8 cellular contexts compared by ENCODE assay signal in the genomic region with DNA sequence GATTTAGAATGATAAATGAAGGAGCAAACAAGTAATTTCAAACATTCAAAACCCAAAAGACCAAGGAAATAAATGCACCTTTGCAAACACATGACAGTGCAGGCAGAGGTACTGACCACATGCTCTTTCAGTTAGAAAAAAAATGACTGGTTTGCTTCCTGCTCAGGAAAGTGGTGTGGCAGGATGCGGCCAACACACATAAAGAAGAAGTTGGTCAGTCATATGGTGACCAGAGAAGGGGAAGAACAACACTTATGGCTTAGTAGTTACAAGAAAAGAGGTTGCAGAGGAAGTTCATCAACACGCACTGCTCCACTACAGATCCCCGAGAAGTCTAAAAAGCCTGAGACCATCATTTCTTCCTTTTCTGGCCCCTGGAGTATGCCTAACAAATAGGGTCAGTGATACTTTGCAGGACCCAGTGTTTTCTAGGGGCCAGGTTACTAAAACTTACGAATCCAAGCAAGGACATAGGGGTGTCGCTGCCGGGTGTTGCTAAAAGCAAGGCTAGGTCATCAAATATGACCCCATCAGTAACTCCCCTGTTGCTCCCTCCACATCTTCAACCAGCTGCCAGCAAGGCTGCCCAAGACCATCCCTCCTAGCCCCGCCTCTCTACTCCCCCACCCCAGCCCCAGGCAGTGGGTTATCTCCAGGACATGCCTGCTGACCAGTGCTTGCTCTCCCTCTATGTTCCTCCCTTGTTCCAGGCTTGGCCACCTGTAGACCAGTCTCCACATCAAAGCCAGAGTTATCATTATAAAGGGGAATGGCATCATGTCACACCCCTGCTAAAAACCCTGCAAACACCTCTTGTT. TPM values are rescaled to one million over a fixed set of nuclear protein-coding genes. Genes with fewer than 3 reads are reported as not detected.
DNase-seq lines count a peak whose midpoint lies in the region; ATAC-seq and TF ChIP-seq lines count a peak whose summit lies in the region.

No MANE protein-coding gene starts in this region.

- POLR2A ChIA-PET in HEK293T (lab: Yijun Ruan, JAX), result no interaction called here

- H3K36me3 Mint-ChIP-seq in effector memory CD8-positive, alpha-beta T cell (ENCODE audit: insufficient read depth), result peaks cover 3% of the 10 kb centered on the region

- no peaks in the 10 kb centered on the region for H3K9me2 ChIP-seq in GM23248 (ENCODE audit: insufficient read depth)

- H2AFZ ChIP-seq in GM23248 (no peak overlapping the region), osteoblast (ENCODE audit: low read length) (no peak overlapping the region)

- H3K9me3 Mint-ChIP-seq in effector memory CD8-positive, alpha-beta T cell, result no peaks in the 10 kb centered on the region

- peaks cover 19 to 30% of the 10 kb centered on the region in 2 donors for H3K4me1 Mint-ChIP-seq in effector memory CD8-positive, alpha-beta T cell (ENCODE audit: low read depth in 2 of 2)

- H3K27me3 ChIP-seq in GM23248 (replicated peaks; ENCODE audit: insufficient read depth) (no peaks in the 10 kb centered on the region), osteoblast (ENCODE audit: insufficient read depth, low read length) (no peaks in the 10 kb centered on the region)

- no peaks in the 10 kb centered on the region for H3F3A ChIP-seq in GM23248 (ENCODE audit: insufficient read depth)

- in situ Hi-C loops in GM23248 (cut with MboI), result no loop called here

- no peak overlapping the region for H3K27ac ChIP-seq in GM23248
- H3K27ac ChIP-seq in osteoblast (ENCODE audit: low read depth, low read length), result no peak overlapping the region

- ATAC-seq in GM21367 (IDR thresholded peaks at IDR 0.05; ENCODE audit: unreplicated experiment) (peak; percentile 93), HG03520 (IDR thresholded peaks at IDR 0.05; ENCODE audit: unreplicated experiment) (peak; percentile 92)
- ATAC-seq in effector memory CD8-positive, alpha-beta T cell (replicated peaks), result peak; percentile 57

- no peaks in the 10 kb centered on the region for H3K27me3 Mint-ChIP-seq in effector memory CD8-positive, alpha-beta T cell

- no peaks in the 10 kb centered on the region for H3K79me2 ChIP-seq in GM23248 (ENCODE audit: insufficient read depth)
- no peaks in the 10 kb centered on the region for H3K79me2 ChIP-seq in osteoblast (ENCODE audit: insufficient read depth, low read length)

- CTCF ChIA-PET in HEK293T (lab: Yijun Ruan, JAX), result no interaction called here

- H3K9ac ChIP-seq in GM23248, result no peak overlapping the region

- DNase-seq in GM12864 (ENCODE audit: low read depth) (peak; percentile 72), GM23248 (no peak), NCI-H524 treated with DMSO at 0.1 percent for 48 hours (lab: John Stamatoyannopoulos, UW) (no peak), HEK293T (ENCODE audit: extremely low spot score) (no peak), osteoblast (ENCODE audit: insufficient read length, low spot score, missing footprints) (no peak)
- DNase-seq in effector memory CD8-positive, alpha-beta T cell, result no peak

- H3K4me3 ChIP-seq in GM12864 (ENCODE audit: low read depth, low read length) (no peak overlapping the region), GM23248 (no peak overlapping the region), osteoblast (ENCODE audit: insufficient read depth, low read length) (no peak overlapping the region)

- peak overlapping the region; percentile 12 to 28 for H3K4me3 Mint-ChIP-seq in effector memory CD8-positive, alpha-beta T cell

- 90 to 95% methylated on average over 7 of the region's 7 CpGs for WGBS in GM23248 (ENCODE audit: low coverage in 1 of 2, low lambda C conversion rate in 2 of 2, missing lambda C conversion rate in 2 of 2), 2 experiments

- H3K4me1 ChIP-seq in GM23248 (ENCODE audit: insufficient read depth) (no peaks in the 10 kb centered on the region), osteoblast (ENCODE audit: insufficient read depth, low read length) (peaks cover 9% of the 10 kb centered on the region)

- H3K27ac Mint-ChIP-seq in effector memory CD8-positive, alpha-beta T cell, result peak overlapping the region; percentile 4 to 13

- no peak overlapping the region for H3K4me2 ChIP-seq in GM23248 (ENCODE audit: unreplicated experiment)
- no peak overlapping the region for H3K4me2 ChIP-seq in osteoblast (ENCODE audit: insufficient read depth, low read length)

- TF ChIP-seq CTCF in GM12864 (IDR thresholded peaks at IDR 0.05; ENCODE audit: low read depth, low read length, missing control alignments) (no peak), osteoblast (IDR thresholded peaks at IDR 0.05; ENCODE audit: extremely low read depth, low read depth, low read length) (no peak)

- H3K9me3 ChIP-seq in GM23248 (ENCODE audit: low read depth) (no peaks in the 10 kb centered on the region), osteoblast (ENCODE audit: low read depth, low read length) (no peaks in the 10 kb centered on the region)

- H3K36me3 ChIP-seq in GM23248 (ENCODE audit: low read depth), result no peaks in the 10 kb centered on the region
- H3K36me3 ChIP-seq in osteoblast (ENCODE audit: insufficient read depth, low read length), result no peaks in the 10 kb centered on the region

- H4K20me1 ChIP-seq in GM23248 (ENCODE audit: insufficient read depth), result no peaks in the 10 kb centered on the region
- H4K20me1 ChIP-seq in osteoblast (ENCODE audit: insufficient read depth, low read length), result no peaks in the 10 kb centered on the region

TF ChIP-seq in HEK293T, 16 proteins besides CTCF, POLR2A, EP300 and RAD21:
- TF ChIP-seq FOXA1 (IDR thresholded peaks at IDR 0.05) (no peak), FOXM1 (IDR thresholded peaks at IDR 0.05; ENCODE audit: borderline replicate concordance) (no peak), CTBP1 (IDR thresholded peaks at IDR 0.05; ENCODE audit: borderline replicate concordance) (no peak), LEF1 (IDR thresholded peaks at IDR 0.05; ENCODE audit: borderline replicate concordance) (no peak), ARNT (IDR thresholded peaks at IDR 0.05) (no peak), L3MBTL2 (conservative IDR thresholded peaks at IDR 0.05) (no peak), TARDBP (IDR thresholded peaks at IDR 0.05) (no peak), ELF4 (IDR thresholded peaks at IDR 0.05) (no peak), NFRKB (IDR thresholded peaks at IDR 0.05) (no peak), ZNF384 (IDR thresholded peaks at IDR 0.05) (no peak)
- TF ChIP-seq, protein P1, sequence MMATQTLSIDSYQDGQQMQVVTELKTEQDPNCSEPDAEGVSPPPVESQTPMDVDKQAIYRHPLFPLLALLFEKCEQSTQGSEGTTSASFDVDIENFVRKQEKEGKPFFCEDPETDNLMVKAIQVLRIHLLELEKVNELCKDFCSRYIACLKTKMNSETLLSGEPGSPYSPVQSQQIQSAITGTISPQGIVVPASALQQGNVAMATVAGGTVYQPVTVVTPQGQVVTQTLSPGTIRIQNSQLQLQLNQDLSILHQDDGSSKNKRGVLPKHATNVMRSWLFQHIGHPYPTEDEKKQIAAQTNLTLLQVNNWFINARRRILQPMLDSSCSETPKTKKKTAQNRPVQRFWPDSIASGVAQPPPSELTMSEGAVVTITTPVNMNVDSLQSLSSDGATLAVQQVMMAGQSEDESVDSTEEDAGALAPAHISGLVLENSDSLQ (IDR thresholded peaks at IDR 0.05), result no peak

RNA-seq across cellular contexts. Expression of a gene that starts 11.2 kb away (rescaled TPM):
- 1.5 and 11.4 TPM in 2 replicates for total RNA-seq in GM23248 (2014; rRNA removed; shearing (Covaris generic))
- polyA plus RNA-seq in GM23248 (2016; fragmentation: Nextera tagmentation; extraction: Ambion mirVana), result 0.89 and 1.1 TPM in 2 replicates
- total RNA-seq in osteoblast, result 0.88 and 1.1 TPM in 2 replicates
